Comparison of ENCODE assay signal across 8 cellular contexts in the genomic region with DNA sequence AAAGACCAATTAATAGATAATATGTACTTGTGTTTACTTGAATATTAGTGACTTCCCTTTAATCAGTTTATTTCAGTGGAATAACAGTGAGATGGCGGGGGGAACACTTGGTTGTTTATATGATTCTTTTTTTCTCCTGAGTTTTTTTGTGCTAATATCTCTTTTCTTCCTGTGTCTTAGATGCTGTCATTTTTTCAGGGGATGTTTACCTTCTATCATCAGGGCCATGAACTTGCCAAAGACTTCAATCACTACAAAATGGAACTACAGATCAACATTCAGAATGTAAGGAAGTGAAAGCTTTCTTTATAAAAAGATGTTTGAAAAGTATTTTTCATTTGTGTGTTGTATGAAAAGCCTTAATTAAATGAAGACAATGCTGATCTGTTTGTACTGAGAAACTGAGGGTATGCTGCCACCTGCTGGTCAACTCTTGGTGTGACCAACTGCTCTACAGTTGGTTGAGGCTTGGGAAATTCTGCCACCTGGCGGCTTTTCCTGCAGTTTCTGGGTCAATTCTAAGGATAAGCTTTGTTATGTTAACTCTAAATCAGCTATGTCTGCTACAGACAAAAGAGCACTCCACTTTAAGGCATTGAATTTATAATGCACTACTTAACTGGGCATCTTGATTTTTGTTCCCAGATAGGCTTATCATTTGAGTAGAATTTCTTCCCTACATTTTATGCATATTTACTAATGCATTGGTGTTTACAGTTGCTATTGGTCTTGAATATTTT.
A peak's percentile ranks its signal among the peaks of the same experiment; 100 is the strongest.
DNase-seq lines count a peak whose midpoint lies in the region; ATAC-seq and TF ChIP-seq lines count a peak whose summit lies in the region.

No MANE protein-coding gene starts in this region.

- H3K9me3 ChIP-seq in CD4-positive, alpha-beta T cell (ENCODE audit: control insufficient read depth, low read length): no peaks in the 10 kb centered on the region
- H3K9me3 ChIP-seq in lower lobe of right lung: no peaks in the 10 kb centered on the region

- no peaks in the 10 kb centered on the region for H3K4me1 ChIP-seq in lower lobe of right lung

- CTCF ChIA-PET in CD4-positive, alpha-beta T cell (lab: Charles Lee): interaction anchor here (0.6 to 3.2 kb wide), 38 partner anchors 9 to 848 kb away, joined by 3 to 37 read pairs (median 4); partner anchors contain the start of genes ARHGAP10, PRMT9 and TMEM184C

- H3K36me3 ChIP-seq in lower lobe of right lung: peaks cover 7% of the 10 kb centered on the region

- no peaks in the 10 kb centered on the region for H3K27me3 Mint-ChIP-seq in CD4-positive, alpha-beta T cell

- no peaks in the 10 kb centered on the region for H3K9me3 Mint-ChIP-seq in CD4-positive, alpha-beta T cell

- peak; percentile 100 for TF ChIP-seq CTCF in CD4-positive, alpha-beta T cell (IDR thresholded peaks at IDR 0.05)
- TF ChIP-seq CTCF in dorsolateral prefrontal cortex (IDR thresholded peaks at IDR 0.05 in 54 of 56, conservative IDR thresholded peaks at IDR 0.05 in 2 of 56; ENCODE audit: low read depth in 1 of 56, partially characterized antibody in 56 of 56) (peak; percentile 98 to 100 (median 100)), lower lobe of right lung (IDR thresholded peaks at IDR 0.05) (peak; percentile 99)

- POLR2A ChIA-PET in CD4-positive, alpha-beta T cell (lab: Charles Lee): interaction anchor here (1.0 to 1.7 kb wide), 5 partner anchors 134 to 348 kb away, joined by 3 to 8 read pairs (median 4); partner anchors contain the start of genes ARHGAP10 and TMEM184C

- H3K4me3 Mint-ChIP-seq in CD4-positive, alpha-beta T cell: no peak overlapping the region

- H3K27me3 ChIP-seq in CD4-positive, alpha-beta T cell (ENCODE audit: control insufficient read depth, insufficient read depth, low read length): no peaks in the 10 kb centered on the region
- no peaks in the 10 kb centered on the region for H3K27me3 ChIP-seq in dorsolateral prefrontal cortex
- no peaks in the 10 kb centered on the region for H3K27me3 ChIP-seq in lower lobe of right lung (ENCODE audit: low read depth)

- no peaks in the 10 kb centered on the region for H3K36me3 Mint-ChIP-seq in CD4-positive, alpha-beta T cell (ENCODE audit: low read depth)

- DNase-seq in CD4-positive, alpha-beta T cell: peak; percentile 83 to 94 (median 90)
- DNase-seq in NCI-H526 treated with DMSO at 0.1 percent for 48 hours (lab: John Stamatoyannopoulos, UW): peak; percentile 72
- DNase-seq in activated CD4-positive, alpha-beta T cell treated with anti-CD3 and anti-CD28 coated beads, Interleukin-2, amount 50 U/mL, for 1 hour: peak; percentile 95
- peak; percentile 85 to 98 (median 92) for DNase-seq in dorsolateral prefrontal cortex
- peak; percentile 88 for DNase-seq in lower lobe of right lung
- DNase-seq in stimulated activated CD4-positive, alpha-beta T cell treated with anti-CD3 and anti-CD28 coated beads, TNF-alpha, amount 100 ng/mL, for 48 hours (ENCODE audit: low read depth in 3 of 3): peak; percentile 78 to 91 (median 86)

- H3K4me3 ChIP-seq in dorsolateral prefrontal cortex (no peak overlapping the region), lower lobe of right lung (no peak overlapping the region)

- no peaks in the 10 kb centered on the region for H3K4me1 Mint-ChIP-seq in CD4-positive, alpha-beta T cell (ENCODE audit: low read depth)

- H3K27ac ChIP-seq in CD4-positive, alpha-beta T cell (ENCODE audit: low read depth, low read length): no peak overlapping the region
- H3K27ac ChIP-seq in dorsolateral prefrontal cortex: peak overlapping the region in 7 of 59 donors; percentile 1 to 54 (median 46)
- H3K27ac ChIP-seq in lower lobe of right lung: no peak overlapping the region

- peak; percentile 99 for ATAC-seq in CD4-positive, alpha-beta T cell (ENCODE audit: poor library complexity)
- ATAC-seq in GM19395 (IDR thresholded peaks at IDR 0.05; ENCODE audit: unreplicated experiment) (peak; percentile 86), HG03520 (IDR thresholded peaks at IDR 0.05; ENCODE audit: unreplicated experiment) (peak; percentile 85), lower lobe of right lung (peak; percentile 95 to 96)

- intact Hi-C loops in CD4-positive, alpha-beta T cell (cut with DNase I, micrococcal nuclease): loop anchor here (1.0 to 5.0 kb wide), 5 partner anchors 158 to 706 kb away; no protein-coding TSS in a partner anchor
- intact Hi-C loops in dorsolateral prefrontal cortex (cut with DNase I) (loop anchor here (1.0 to 10.0 kb wide), 4 partner anchors 158 to 849 kb away; partner anchors contain the start of gene TMEM184C (in 1 of the 2)), lower lobe of right lung (cut with DNase I) (loop anchor here (5.0 kb wide), 1 partner anchor 159 kb away; no protein-coding TSS in a partner anchor)

- H3K27ac Mint-ChIP-seq in CD4-positive, alpha-beta T cell: no peak overlapping the region
